ENCODE assay signal across 8 cellular contexts in the genomic region with DNA sequence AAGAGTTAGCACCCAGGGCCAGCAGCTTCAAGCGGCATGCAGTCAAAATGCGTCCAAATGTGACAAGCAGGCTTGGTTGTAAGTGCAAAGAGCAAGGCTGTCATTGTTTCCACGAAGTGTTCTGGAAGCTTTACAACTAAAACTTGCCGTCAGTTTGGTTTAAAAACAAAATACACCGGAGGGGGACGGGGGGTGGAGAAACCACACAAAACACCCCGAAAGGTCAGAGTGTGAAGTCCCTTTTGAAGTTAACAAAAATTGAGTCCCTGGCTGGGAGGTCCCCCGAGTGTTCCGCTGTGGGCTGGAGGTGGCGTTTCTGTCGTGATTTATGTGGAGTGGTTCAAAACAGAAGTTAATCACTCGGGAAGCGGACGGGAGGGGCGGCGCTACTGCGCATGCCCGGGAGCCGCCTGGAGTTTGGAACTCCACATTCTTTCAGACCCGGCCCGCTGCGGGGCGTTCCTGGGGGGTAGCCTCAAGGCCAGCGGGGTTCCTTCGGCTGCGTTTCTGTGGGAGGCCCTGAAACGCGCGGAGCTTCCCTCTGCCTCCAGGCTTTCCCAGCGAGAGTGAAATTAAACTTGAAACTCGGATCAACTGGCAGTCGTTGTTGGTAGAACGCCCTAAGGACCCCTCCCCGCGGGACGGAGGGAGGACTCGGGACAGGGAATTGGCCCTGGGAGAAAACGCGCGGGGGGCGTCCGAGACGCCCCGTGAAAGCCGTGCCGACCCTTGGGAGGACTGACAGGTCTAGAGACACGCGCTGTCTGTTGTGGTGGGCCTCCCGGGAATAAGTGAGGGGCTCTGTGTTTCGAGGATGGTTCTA. TPM values are rescaled to one million over a fixed set of nuclear protein-coding genes. Genes with fewer than 3 reads are reported as not detected.
DNase-seq lines count a peak whose midpoint lies in the region; ATAC-seq, FAIRE-seq and TF ChIP-seq lines count a peak whose summit lies in the region.

No MANE protein-coding gene starts in this region.

- intact Hi-C loops in activated T-helper 1 cell treated with anti-CD3 and anti-CD28 coated beads, Interleukin-12 subunit alpha, Interleukin-12 subunit beta, Interleukin-2, Interleukin-4 antibody, amounts not matched to agents 30 ng/mL and 10 ng/mL and 1 ng/mL, durations not matched to agents 14 hours and 24 hours and 36 hours (cut with micrococcal nuclease), result loop anchor here (1.0 to 10.0 kb wide), 7 partner anchors 153 to 877 kb away; partner anchors contain the start of genes METTL4, MYL12A, MYL12B and NDC80

- H3K27me3 Mint-ChIP-seq in activated T-helper 1 cell treated with anti-CD3 and anti-CD28 coated beads, Interleukin-12 subunit alpha, Interleukin-12 subunit beta, Interleukin-2, Interleukin-4 antibody, amounts not matched to agents 30 ng/mL and 10 ng/mL and 1 ng/mL, durations not matched to agents 14 hours and 24 hours and 36 hours (ENCODE audit: insufficient read depth), result peaks cover 2% of the 10 kb centered on the region
- no peaks in the 10 kb centered on the region for H3K27me3 Mint-ChIP-seq in naive B cell

- DNase-seq in AG20443 (ENCODE audit: low spot score) (peak; percentile 88), HEK293T (ENCODE audit: extremely low spot score) (peak; percentile 62), RCC 7860 (ENCODE audit: low spot score) (peak; percentile 78), fibroblast of gingiva (ENCODE audit: low read depth) (peak; percentile 95), naive B cell (peak; percentile 74)
- peak; percentile 68 for DNase-seq in activated T-helper 1 cell treated with anti-CD3 and anti-CD28 coated beads, Interleukin-12 subunit alpha, Interleukin-12 subunit beta, Interleukin-2, Interleukin-4 antibody, amounts not matched to agents 30 ng/mL and 10 ng/mL and 1 ng/mL, durations not matched to agents 14 hours and 24 hours and 36 hours (ENCODE audit: low spot score)
- peak; percentile 86 to 88 for DNase-seq in stimulated activated CD8-positive, alpha-beta memory T cell treated with anti-CD3 and anti-CD28 coated beads, Interleukin-7, amount 100 ng/mL, for 4 hours (ENCODE audit: low read depth in 2 of 2)

- peak overlapping the region; percentile 90 for H3K4me3 Mint-ChIP-seq in activated T-helper 1 cell treated with anti-CD3 and anti-CD28 coated beads, Interleukin-12 subunit alpha, Interleukin-12 subunit beta, Interleukin-2, Interleukin-4 antibody, amounts not matched to agents 30 ng/mL and 10 ng/mL and 1 ng/mL, durations not matched to agents 14 hours and 24 hours and 36 hours
- peak overlapping the region; percentile 90 to 97 (median 95) for H3K4me3 Mint-ChIP-seq in naive B cell

- CTCF ChIA-PET in HEK293T (lab: Yijun Ruan, JAX), result no interaction called here

- FAIRE-seq in RCC 7860 (lab: Jason Lieb, UNC), result peak; percentile 20

- H3K4me1 Mint-ChIP-seq in activated T-helper 1 cell treated with anti-CD3 and anti-CD28 coated beads, Interleukin-12 subunit alpha, Interleukin-12 subunit beta, Interleukin-2, Interleukin-4 antibody, amounts not matched to agents 30 ng/mL and 10 ng/mL and 1 ng/mL, durations not matched to agents 14 hours and 24 hours and 36 hours (ENCODE audit: low read depth), result peaks cover 69% of the 10 kb centered on the region
- peaks cover 21 to 44% (median 39%) of the 10 kb centered on the region in 3 donors for H3K4me1 Mint-ChIP-seq in naive B cell

- POLR2A ChIA-PET in HEK293T (lab: Yijun Ruan, JAX), result interaction anchor here (0.6 to 1.3 kb wide), 3 partner anchors 30 to 1371 kb away, joined by 3 to 6 read pairs (median 4); no protein-coding TSS in a partner anchor

- no peaks in the 10 kb centered on the region for H3K9me3 Mint-ChIP-seq in activated T-helper 1 cell treated with anti-CD3 and anti-CD28 coated beads, Interleukin-12 subunit alpha, Interleukin-12 subunit beta, Interleukin-2, Interleukin-4 antibody, amounts not matched to agents 30 ng/mL and 10 ng/mL and 1 ng/mL, durations not matched to agents 14 hours and 24 hours and 36 hours
- H3K9me3 Mint-ChIP-seq in naive B cell, result peaks cover 0 to 1% (median 0%) of the 10 kb centered on the region in 7 donors

- peak overlapping the region; percentile 99 for H3K27ac Mint-ChIP-seq in activated T-helper 1 cell treated with anti-CD3 and anti-CD28 coated beads, Interleukin-12 subunit alpha, Interleukin-12 subunit beta, Interleukin-2, Interleukin-4 antibody, amounts not matched to agents 30 ng/mL and 10 ng/mL and 1 ng/mL, durations not matched to agents 14 hours and 24 hours and 36 hours
- H3K27ac Mint-ChIP-seq in naive B cell, result peak overlapping the region; percentile 96 to 100 (median 98)

- ATAC-seq in naive B cell (ENCODE audit: low read depth in 2 of 2) (peak; percentile 0 to 1), GM19023 (IDR thresholded peaks at IDR 0.05; ENCODE audit: unreplicated experiment) (no peak)

- peaks cover 16% of the 10 kb centered on the region for H3K36me3 Mint-ChIP-seq in activated T-helper 1 cell treated with anti-CD3 and anti-CD28 coated beads, Interleukin-12 subunit alpha, Interleukin-12 subunit beta, Interleukin-2, Interleukin-4 antibody, amounts not matched to agents 30 ng/mL and 10 ng/mL and 1 ng/mL, durations not matched to agents 14 hours and 24 hours and 36 hours (ENCODE audit: low read depth)
- H3K36me3 Mint-ChIP-seq in naive B cell, result no peaks in the 10 kb centered on the region

TF ChIP-seq in HEK293T, 16 proteins besides CTCF, POLR2A, EP300 and RAD21:
- TF ChIP-seq SUZ12 (IDR thresholded peaks at IDR 0.05), result no peak
- no peak for TF ChIP-seq ELF4 (IDR thresholded peaks at IDR 0.05)
- TF ChIP-seq CTBP1 (IDR thresholded peaks at IDR 0.05; ENCODE audit: borderline replicate concordance), result no peak
- no peak for TF ChIP-seq SP1 (IDR thresholded peaks at IDR 0.05)
- no peak for TF ChIP-seq FOXM1 (IDR thresholded peaks at IDR 0.05; ENCODE audit: borderline replicate concordance)
- no peak for TF ChIP-seq FOXA1 (IDR thresholded peaks at IDR 0.05)
- TF ChIP-seq FOXK2 (IDR thresholded peaks at IDR 0.05), result no peak
- no peak for TF ChIP-seq HDGF (IDR thresholded peaks at IDR 0.05; ENCODE audit: borderline replicate concordance)
- TF ChIP-seq TARDBP (IDR thresholded peaks at IDR 0.05), result 0 out of 2 replicates have a peak, but pooled peaks have one; percentile 38
- no peak for TF ChIP-seq ZNF384 (IDR thresholded peaks at IDR 0.05)
- TF ChIP-seq LEF1 (IDR thresholded peaks at IDR 0.05; ENCODE audit: borderline replicate concordance), result no peak
- no peak for TF ChIP-seq BHLHE40 (IDR thresholded peaks at IDR 0.05; ENCODE audit: borderline replicate concordance)
- no peak for TF ChIP-seq ARNT (IDR thresholded peaks at IDR 0.05)
- TF ChIP-seq, protein P1, sequence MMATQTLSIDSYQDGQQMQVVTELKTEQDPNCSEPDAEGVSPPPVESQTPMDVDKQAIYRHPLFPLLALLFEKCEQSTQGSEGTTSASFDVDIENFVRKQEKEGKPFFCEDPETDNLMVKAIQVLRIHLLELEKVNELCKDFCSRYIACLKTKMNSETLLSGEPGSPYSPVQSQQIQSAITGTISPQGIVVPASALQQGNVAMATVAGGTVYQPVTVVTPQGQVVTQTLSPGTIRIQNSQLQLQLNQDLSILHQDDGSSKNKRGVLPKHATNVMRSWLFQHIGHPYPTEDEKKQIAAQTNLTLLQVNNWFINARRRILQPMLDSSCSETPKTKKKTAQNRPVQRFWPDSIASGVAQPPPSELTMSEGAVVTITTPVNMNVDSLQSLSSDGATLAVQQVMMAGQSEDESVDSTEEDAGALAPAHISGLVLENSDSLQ (IDR thresholded peaks at IDR 0.05), result peak; percentile 90
- no peak for TF ChIP-seq L3MBTL2 (conservative IDR thresholded peaks at IDR 0.05)
- no peak for TF ChIP-seq NFRKB (IDR thresholded peaks at IDR 0.05)
TF ChIP-seq in HEK293T: peak in this region for 2.

RNA-seq across cellular contexts. Expression of gene TGIF1, which starts 1.4 kb away (rescaled TPM):
- 47.7 and 52.1 TPM in 2 replicates for total RNA-seq in activated T-helper 1 cell treated with anti-CD3 and anti-CD28 coated beads, Interleukin-12 subunit alpha, Interleukin-12 subunit beta, Interleukin-2, Interleukin-4 antibody, amounts not matched to agents 30 ng/mL and 10 ng/mL and 1 ng/mL, durations not matched to agents 14 hours and 24 hours and 36 hours
- polyA plus RNA-seq in naive B cell (ENCODE audit: low read depth in 6 of 6), result 100 to 1,000 TPM in 1 of 6 donors, 10 to 100 TPM in 5; 34.1 to 114 (median 46.4) TPM
